In the genomic region with DNA sequence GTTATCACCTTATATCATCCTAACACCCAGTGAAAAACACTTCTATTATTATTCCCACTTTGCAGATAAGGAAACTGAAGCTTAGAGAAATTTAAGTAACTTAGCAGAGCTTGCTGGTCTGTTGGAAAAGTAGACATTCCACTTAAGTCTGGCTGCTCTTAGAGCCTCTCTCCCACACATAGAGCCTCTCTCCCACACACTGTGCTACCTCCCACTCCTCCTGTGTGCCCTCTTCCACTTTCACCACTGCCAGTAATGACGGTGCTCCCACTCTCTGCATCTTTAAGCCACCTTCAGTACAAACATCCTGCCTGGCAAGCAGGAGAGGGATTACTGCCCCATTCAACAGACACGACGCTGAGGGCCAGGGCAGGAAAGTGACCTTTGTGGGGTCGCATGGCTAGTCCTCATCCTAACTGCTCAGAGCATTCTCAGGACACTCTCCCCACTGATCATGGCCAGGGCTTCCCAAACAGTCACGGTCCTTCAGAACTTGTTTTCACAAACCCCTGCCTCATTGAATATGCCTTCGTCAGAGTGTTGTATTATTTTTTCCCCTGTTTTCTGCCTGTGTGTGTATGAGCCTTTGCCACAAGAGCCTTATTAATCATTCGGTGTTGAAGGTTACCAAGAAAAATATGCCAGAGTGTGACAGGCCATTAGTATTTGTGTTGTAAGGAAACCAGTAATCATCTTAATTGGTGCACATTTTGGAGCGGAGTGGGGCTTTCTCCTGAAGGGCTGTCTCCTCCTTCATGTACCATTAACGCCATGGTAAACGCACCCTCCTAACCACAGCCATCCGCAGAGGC, we compare ENCODE assay signal across 14 cellular contexts.
DNase-seq lines count a peak whose midpoint lies in the region; ATAC-seq lines count a peak whose summit lies in the region.
"Had no signal": no experiment of that assay in that cellular context is flagged by ENCODE, and none has a peak within 500 bp of the region (broad histone marks: within the 10 kb centered on the region; RNA-seq: fewer than 3 reads in every experiment).

No MANE protein-coding gene starts in this region.

- no peaks in the 10 kb centered on the region for H3K9me3 Mint-ChIP-seq in activated T-helper 17 cell treated with anti-CD3 and anti-CD28 coated beads, Interleukin-2, amount 50 U/mL, for 72 hours
- H3K9me3 Mint-ChIP-seq: activated B cell treated with CpG ODN at 0.5 μM for 24 hours had no signal

- H3K27ac Mint-ChIP-seq in activated T-helper 17 cell treated with anti-CD3 and anti-CD28 coated beads, Interleukin-2, amount 50 U/mL, for 72 hours = peak overlapping the region; percentile 45
- H3K27ac Mint-ChIP-seq: activated B cell treated with CpG ODN at 0.5 μM for 24 hours had no signal

- peaks cover 8% of the 10 kb centered on the region for H3K4me1 Mint-ChIP-seq in activated T-helper 17 cell treated with anti-CD3 and anti-CD28 coated beads, Interleukin-2, amount 50 U/mL, for 72 hours
- H3K4me1 Mint-ChIP-seq: activated B cell treated with CpG ODN at 0.5 μM for 24 hours had no signal

- ATAC-seq in activated T-helper 17 cell treated with anti-CD3 and anti-CD28 coated beads, Interleukin-2, amount 50 U/mL, for 72 hours (replicated peaks) = no peak
- no peak for ATAC-seq in GM21381 (IDR thresholded peaks at IDR 0.05; ENCODE audit: unreplicated experiment)

- no peaks in the 10 kb centered on the region for H3K27me3 Mint-ChIP-seq in activated T-helper 17 cell treated with anti-CD3 and anti-CD28 coated beads, Interleukin-2, amount 50 U/mL, for 72 hours
- H3K27me3 Mint-ChIP-seq: activated B cell treated with CpG ODN at 0.5 μM for 24 hours had no signal

- no peak overlapping the region for H3K4me3 Mint-ChIP-seq in activated T-helper 17 cell treated with anti-CD3 and anti-CD28 coated beads, Interleukin-2, amount 50 U/mL, for 72 hours
- H3K4me3 Mint-ChIP-seq: activated B cell treated with CpG ODN at 0.5 μM for 24 hours had no signal

- H3K36me3 Mint-ChIP-seq in activated T-helper 17 cell treated with anti-CD3 and anti-CD28 coated beads, Interleukin-2, amount 50 U/mL, for 72 hours (ENCODE audit: low read depth) = no peaks in the 10 kb centered on the region

- DNase-seq in NCI-H1417 treated with DMSO at 0.1 percent for 48 hours (lab: John Stamatoyannopoulos, UW) (peak; percentile 73), kidney glomerular epithelial cell (lab: John Stamatoyannopoulos, UW) (peak; percentile 47), stromal cell of bone marrow (ENCODE audit: low read depth) (peak; percentile 33), HK-2 (ENCODE audit: unreplicated experiment) (no peak), COLO668 (lab: John Stamatoyannopoulos, UW; ENCODE audit: unreplicated experiment) (no peak)
- DNase-seq: activated B cell treated with CpG ODN at 0.5 μM for 24 hours; amygdala; GOT3; Kasumi-1; NCI-H2171; stimulated activated CD4-positive, alpha-beta T cell treated with anti-CD3 and anti-CD28 coated beads, Interleukin-4, amount 100 ng/mL, for 4 hours; stimulated activated naive CD4-positive, alpha-beta T cell had no signal

Comparison
In these comparisons a context has a peak if more than half of its experiments do, and no peak if none do; other contexts are left out.
1. DNase-seq: peak in NCI-H1417 treated with DMSO at 0.1 percent for 48 hours (single experiment), kidney glomerular epithelial cell (single experiment) and stromal cell of bone marrow (single experiment); none in HK-2 (single experiment) and COLO668 (single experiment).